In the genomic region with DNA sequence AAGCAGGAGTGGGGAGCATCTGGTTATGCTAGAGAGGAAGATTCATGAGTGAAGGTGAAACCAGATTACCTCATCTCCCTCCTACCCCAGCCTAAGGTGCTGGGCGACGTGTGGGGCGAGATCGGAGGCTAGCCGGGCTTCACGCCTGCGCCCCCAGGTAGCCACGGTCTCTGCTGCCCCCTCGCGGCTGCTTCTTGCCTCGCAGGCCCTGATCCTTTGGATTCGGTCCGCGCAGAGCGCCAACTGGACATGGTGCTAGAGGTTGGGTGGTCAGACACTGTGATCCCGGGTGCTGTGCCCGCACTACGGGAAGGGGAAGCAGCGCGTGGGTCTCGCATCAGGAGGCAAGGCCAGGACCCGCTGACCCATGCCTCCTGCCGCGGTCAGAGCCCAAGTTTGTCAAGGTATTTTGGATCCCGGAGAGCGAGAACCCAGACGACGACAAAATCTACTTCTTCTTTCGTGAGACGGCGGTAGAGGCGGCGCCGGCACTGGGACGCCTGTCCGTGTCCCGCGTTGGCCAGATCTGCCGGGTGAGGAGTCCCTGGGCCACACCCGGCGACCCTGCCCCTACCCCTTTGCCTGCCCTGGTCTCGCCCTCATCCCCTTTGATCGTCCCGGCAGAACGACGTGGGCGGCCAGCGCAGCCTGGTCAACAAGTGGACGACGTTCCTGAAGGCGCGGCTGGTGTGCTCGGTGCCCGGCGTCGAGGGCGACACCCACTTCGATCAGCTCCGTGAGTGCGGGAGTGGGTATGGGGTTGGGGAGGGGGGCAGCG, we compare ENCODE assay signal across 8 cellular contexts. TPM values are rescaled to one million over a fixed set of nuclear protein-coding genes. Genes with fewer than 3 reads are reported as not detected.
DNase-seq lines count a peak whose midpoint lies in the region; ATAC-seq and FAIRE-seq lines count a peak whose summit lies in the region.

No MANE protein-coding gene starts in this region.

- DNase-seq in 8988T (peak; percentile 100), GM18507 (ENCODE audit: extremely low spot score, insufficient read length, low read depth) (peak; percentile 96), NCI-H345 (lab: John Stamatoyannopoulos, UW) (peak; percentile 74), left lobe of liver (ENCODE audit: low spot score) (peak; percentile 90)
- peak; percentile 81 to 88 for DNase-seq in activated CD4-positive, alpha-beta T cell treated with anti-CD3 and anti-CD28 coated beads for 4 hours
- DNase-seq in stimulated activated CD4-positive, alpha-beta T cell treated with anti-CD3 and anti-CD28 coated beads, Interleukin-2, amount 100 ng/mL, for 24 hours, result peak; percentile 94 to 95

- ATAC-seq in HG03064 (IDR thresholded peaks at IDR 0.05; ENCODE audit: low read depth, unreplicated experiment), result peak; percentile 67
- peak; percentile 86 for ATAC-seq in left lobe of liver

- peak overlapping the region; percentile 87 for H3K27ac ChIP-seq in cingulate gyrus (ENCODE audit: low read depth, low read length)

- FAIRE-seq in GM18507 (lab: Jason Lieb, UNC), result peak; percentile 97

RNA-seq across cellular contexts. Expression of a gene that starts 4.2 kb away (rescaled TPM):
- total RNA-seq in left lobe of liver, result 5.7 TPM

RNA-seq across cellular contexts. Expression of a gene that starts 5.8 kb away (rescaled TPM):
- total RNA-seq in left lobe of liver, result not detected

RNA-seq across cellular contexts. Expression of a gene that starts 19.1 kb away (rescaled TPM):
- 63.8 TPM for total RNA-seq in left lobe of liver

RNA-seq across cellular contexts. Expression of a gene that starts 26.1 kb away (rescaled TPM):
- total RNA-seq in left lobe of liver, result 2.9 TPM

RNA-seq across cellular contexts. Expression of a gene that starts 26.1 kb away (rescaled TPM):
- 4.9 TPM for total RNA-seq in left lobe of liver

Comparison
In these comparisons a context has a peak if more than half of its experiments do, and no peak if none do; other contexts are left out.
1. Peak in every context shown above with its lines: DNase-seq, ATAC-seq and H3K27ac ChIP-seq.